Comparison of ENCODE assay signal across 8 cellular contexts in the genomic region with DNA sequence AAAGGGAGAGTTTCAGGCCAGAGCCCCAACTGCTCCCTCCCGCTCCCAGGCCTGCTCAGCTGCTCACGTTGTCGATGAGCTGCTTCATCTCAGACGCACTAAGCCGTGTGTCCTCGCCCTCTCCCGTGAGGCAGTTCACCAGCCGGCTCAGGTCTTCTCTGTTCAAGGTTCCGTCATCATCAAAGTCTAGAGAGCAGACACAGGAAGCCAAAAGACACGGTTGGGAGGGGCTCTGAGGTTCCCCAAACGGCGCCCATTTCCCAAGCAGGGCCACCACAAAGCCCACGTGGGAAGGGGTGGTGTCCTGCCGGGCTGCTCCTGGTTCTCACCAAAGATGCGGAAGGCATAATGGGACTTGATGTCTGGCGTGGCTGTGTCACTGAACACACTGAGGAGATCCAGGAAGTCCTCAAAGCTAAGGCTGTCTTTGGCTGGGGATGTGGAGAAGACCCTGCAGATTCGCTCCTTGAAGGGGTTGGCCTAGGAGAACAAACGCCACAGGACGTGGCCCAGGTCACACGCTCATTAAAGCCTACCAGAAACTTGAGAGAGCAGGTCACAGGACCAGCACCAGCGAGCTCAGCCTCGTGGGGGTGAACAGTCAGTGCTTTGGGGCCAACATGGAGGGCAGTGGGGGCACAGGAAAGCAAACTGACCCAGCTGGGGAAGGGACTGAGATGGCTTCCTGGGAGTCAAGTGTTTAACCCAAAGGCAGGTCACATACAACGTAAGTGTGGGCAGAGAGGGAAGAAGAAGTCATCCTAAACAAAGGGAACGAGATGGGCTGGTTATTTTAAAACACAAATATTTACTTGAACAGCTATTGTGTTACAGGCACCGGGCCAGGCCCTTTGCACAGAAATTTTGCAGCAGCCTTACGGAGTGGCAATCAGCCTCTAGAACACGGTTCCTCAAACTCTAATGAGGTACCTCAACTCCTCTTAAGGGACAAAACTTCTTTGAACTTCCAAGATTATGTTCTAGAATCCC. TPM values are rescaled to one million over a fixed set of nuclear protein-coding genes. Genes with fewer than 3 reads are reported as not detected.
A peak's percentile ranks its signal among the peaks of the same experiment; 100 is the strongest.
DNase-seq lines count a peak whose midpoint lies in the region; ATAC-seq, FAIRE-seq and TF ChIP-seq lines count a peak whose summit lies in the region.

No MANE protein-coding gene starts in this region.

- peak overlapping the region; percentile 99 for H3K4me3 Mint-ChIP-seq in activated CD4-positive, alpha-beta T cell treated with anti-CD3 and anti-CD28 coated beads, Interleukin-2, amount 10 ng/mL, durations not matched to agents 24 days and 14 days

- peaks cover 39% of the 10 kb centered on the region for H3K4me1 Mint-ChIP-seq in activated CD4-positive, alpha-beta T cell treated with anti-CD3 and anti-CD28 coated beads, Interleukin-2, amount 10 ng/mL, durations not matched to agents 24 days and 14 days

- DNase-seq in GM19240 (ENCODE audit: insufficient read length, low spot score) = peak; percentile 65
- peak; percentile 94 for DNase-seq in activated CD4-positive, alpha-beta T cell treated with anti-CD3 and anti-CD28 coated beads, Interleukin-2, amount 10 ng/mL, durations not matched to agents 24 days and 14 days
- DNase-seq in effector CD8-positive, alpha-beta T cell (lab: John Stamatoyannopoulos, UW) = peak; percentile 67
- peak; percentile 32 to 54 for DNase-seq in stimulated activated CD4-positive, alpha-beta T cell treated with anti-CD3 and anti-CD28 coated beads, Interleukin-1b, Interleukin-23, amount 100 ng/mL, for 4 hours (ENCODE audit: low read depth in 2 of 2)
- no peak for DNase-seq in D721Med (ENCODE audit: insufficient read length, low spot score)
- DNase-seq in DMS79 (lab: John Stamatoyannopoulos, UW) = no peak
- DNase-seq in KG1 (lab: John Stamatoyannopoulos, UW) = no peak

- H3K9me3 Mint-ChIP-seq in activated CD4-positive, alpha-beta T cell treated with anti-CD3 and anti-CD28 coated beads, Interleukin-2, amount 10 ng/mL, durations not matched to agents 24 days and 14 days = no peaks in the 10 kb centered on the region

- intact Hi-C loops in activated CD4-positive, alpha-beta T cell treated with anti-CD3 and anti-CD28 coated beads, Interleukin-2, amount 10 ng/mL, durations not matched to agents 24 days and 14 days (cut with micrococcal nuclease) = loop anchor here (2.0 to 10.0 kb wide), 5 partner anchors 89 to 701 kb away; partner anchors contain the start of genes AP3S2, HDDC3 and IQGAP1

- H3K36me3 Mint-ChIP-seq in activated CD4-positive, alpha-beta T cell treated with anti-CD3 and anti-CD28 coated beads, Interleukin-2, amount 10 ng/mL, durations not matched to agents 24 days and 14 days (ENCODE audit: low read depth) = peaks cover 49% of the 10 kb centered on the region

- ATAC-seq in HG02884 (IDR thresholded peaks at IDR 0.05; ENCODE audit: unreplicated experiment) = no peak

- no peak for TF ChIP-seq CTCF in D721Med (IDR thresholded peaks at IDR 0.05; ENCODE audit: insufficient read depth, missing control alignments)

- no peaks in the 10 kb centered on the region for H3K27me3 Mint-ChIP-seq in activated CD4-positive, alpha-beta T cell treated with anti-CD3 and anti-CD28 coated beads, Interleukin-2, amount 10 ng/mL, durations not matched to agents 24 days and 14 days

- H3K27ac Mint-ChIP-seq in activated CD4-positive, alpha-beta T cell treated with anti-CD3 and anti-CD28 coated beads, Interleukin-2, amount 10 ng/mL, durations not matched to agents 24 days and 14 days = peak overlapping the region; percentile 95

- FAIRE-seq in D721Med (lab: Jason Lieb, UNC) = no peak

RNA-seq across cellular contexts. Expression of gene CIB1, which starts 2.4 kb away (rescaled TPM):
- total RNA-seq in activated CD4-positive, alpha-beta T cell treated with anti-CD3 and anti-CD28 coated beads, Interleukin-2, amount 10 ng/mL, durations not matched to agents 24 days and 14 days = 149 and 156 TPM in 2 replicates

RNA-seq across cellular contexts. Expression of gene GDPGP1, which starts 2.7 kb away (rescaled TPM):
- 9.9 and 11.9 TPM in 2 replicates for total RNA-seq in activated CD4-positive, alpha-beta T cell treated with anti-CD3 and anti-CD28 coated beads, Interleukin-2, amount 10 ng/mL, durations not matched to agents 24 days and 14 days

RNA-seq across cellular contexts. Expression of gene TTLL13, which starts 18.0 kb away (rescaled TPM):
- 0.44 and 1.4 TPM in 2 replicates for total RNA-seq in activated CD4-positive, alpha-beta T cell treated with anti-CD3 and anti-CD28 coated beads, Interleukin-2, amount 10 ng/mL, durations not matched to agents 24 days and 14 days

RNA-seq across cellular contexts. Expression of gene SEMA4B, which starts 30.2 kb away (rescaled TPM):
- 17.5 and 18.9 TPM in 2 replicates for total RNA-seq in activated CD4-positive, alpha-beta T cell treated with anti-CD3 and anti-CD28 coated beads, Interleukin-2, amount 10 ng/mL, durations not matched to agents 24 days and 14 days

RNA-seq across cellular contexts. Expression of gene NGRN, which starts 34.1 kb away (rescaled TPM):
- total RNA-seq in activated CD4-positive, alpha-beta T cell treated with anti-CD3 and anti-CD28 coated beads, Interleukin-2, amount 10 ng/mL, durations not matched to agents 24 days and 14 days = 43.2 and 44.3 TPM in 2 replicates

Comparison
In these comparisons a context has a peak if more than half of its experiments do, and no peak if none do; other contexts are left out.
1. DNase-seq: peak in GM19240 (single experiment), activated CD4-positive, alpha-beta T cell treated with anti-CD3 and anti-CD28 coated beads, Interleukin-2, amount 10 ng/mL, durations not matched to agents 24 days and 14 days (single experiment), effector CD8-positive, alpha-beta T cell (single experiment) and stimulated activated CD4-positive, alpha-beta T cell treated with anti-CD3 and anti-CD28 coated beads, Interleukin-1b, Interleukin-23, amount 100 ng/mL, for 4 hours (2 of 2); none in D721Med (single experiment), DMS79 (single experiment) and KG1 (single experiment).